Comparison of ENCODE assay signal across 15 cellular contexts in genomic region chr11:75174348-75174747, GRCh38. TPM values are rescaled to one million over a fixed set of nuclear protein-coding genes. Genes with fewer than 3 reads are reported as not detected.
DNase-seq lines count a peak whose midpoint lies in the region; ATAC-seq and TF ChIP-seq lines count a peak whose summit lies in the region.
"Had no signal": no experiment of that assay in that cellular context is flagged by ENCODE, and none has a peak within 500 bp of the region (broad histone marks: within the 10 kb centered on the region; RNA-seq: fewer than 3 reads in every experiment).

No MANE protein-coding gene starts in this region.

- intact Hi-C loops in Caco-2 (cut with micrococcal nuclease; ENCODE audit: unreplicated experiment) (no loop called here), Right ventricle myocardium superior (cut with DNase I) (no loop called here), esophagus squamous epithelium (cut with DNase I) (no loop called here)

- no peak for DNase-seq in Caco-2
- no peak for DNase-seq in T-cell
- no peak for DNase-seq in Right ventricle myocardium superior
- no peak for DNase-seq in amniotic stem cell (lab: John Stamatoyannopoulos, UW)
- DNase-seq in NCI-H2029 (lab: John Stamatoyannopoulos, UW) = no peak
- DNase-seq in activated naive CD4-positive, alpha-beta T cell treated with anti-CD3 and anti-CD28 coated beads, Interleukin-2, amount 50 U/mL, for 16 hours = no peak
- DNase-seq in esophagus squamous epithelium (lab: John Stamatoyannopoulos, UW) = no peak
- DNase-seq: H9, MM.1S had no signal

- ATAC-seq in T-cell (replicated peaks in 1 of 4) (peak in 1 of 4 experiments; percentile 5), Right ventricle myocardium superior (ENCODE audit: poor library complexity) (peak; percentile 54)

- CTCF ChIA-PET in Caco-2 (lab: Charles Lee) (interaction anchor here (1.3 to 1.6 kb wide), 3 partner anchors 30 to 34 kb away, joined by 3 to 5 read pairs (median 5); no protein-coding TSS in a partner anchor), T-cell (lab: Charles Lee) (no interaction called here)

- H3K4me3 ChIP-seq in Caco-2 (ENCODE audit: low read depth, low read length) = no peak overlapping the region
- no peak overlapping the region for H3K4me3 ChIP-seq in neuron (ENCODE audit: low read length)
- no peak overlapping the region for H3K4me3 ChIP-seq in esophagus squamous epithelium
- H3K4me3 ChIP-seq: breast epithelium, SK-N-MC had no signal

- no peak for TF ChIP-seq CTCF in Caco-2 (IDR thresholded peaks at IDR 0.05; ENCODE audit: insufficient read depth in 1 of 2, low read depth in 1 of 2, low read length in 1 of 2, severe bottlenecking in 1 of 2, unreplicated experiment in 1 of 2)
- TF ChIP-seq CTCF in esophagus squamous epithelium (IDR thresholded peaks at IDR 0.05) = no peak

- H3K9me3 Mint-ChIP-seq in Caco-2 (ENCODE audit: unreplicated experiment) (no peaks in the 10 kb centered on the region), T-cell (no peaks in the 10 kb centered on the region)
- H3K9me3 Mint-ChIP-seq: activated T-helper 2 cell treated with anti-CD3 and anti-CD28 coated beads, Interferon-gamma antibody, Interleukin-2, Interleukin-4, amounts not matched to agents 10 μg/mL and 5 μg/mL and 100 μg/mL, durations not matched to agents 14 hours and 24 hours and 36 hours; H9; stimulated activated memory B cell treated with anti-CD40 and anti-IgM and Interleukin-4, amounts not matched to agents 10 μg/mL and 1 μg/mL and 100 μg/mL, for 72 hours had no signal

- peak overlapping the region; percentile 45 for H3K27ac Mint-ChIP-seq in Caco-2 (ENCODE audit: unreplicated experiment)
- peak overlapping the region; percentile 78 to 85 for H3K27ac Mint-ChIP-seq in T-cell
- H3K27ac Mint-ChIP-seq: activated T-helper 2 cell treated with anti-CD3 and anti-CD28 coated beads, Interferon-gamma antibody, Interleukin-2, Interleukin-4, amounts not matched to agents 10 μg/mL and 5 μg/mL and 100 μg/mL, durations not matched to agents 14 hours and 24 hours and 36 hours; H9; stimulated activated memory B cell treated with anti-CD40 and anti-IgM and Interleukin-4, amounts not matched to agents 10 μg/mL and 1 μg/mL and 100 μg/mL, for 72 hours had no signal

- WGBS in esophagus squamous epithelium, 2 donors = 50 to 81% methylated on average over 3 of the region's 3 CpGs

- H3K36me3 ChIP-seq in Caco-2 (ENCODE audit: control insufficient read depth, insufficient read depth, low read length) (peaks cover 29% of the 10 kb centered on the region), neuron (ENCODE audit: insufficient read depth, low read length) (no peaks in the 10 kb centered on the region), esophagus squamous epithelium (peaks cover 0 to 19% (median 0%) of the 10 kb centered on the region in 3 donors)
- H3K36me3 ChIP-seq: breast epithelium had no signal

- no TSS peak for BruUV-seq in Caco-2 (replicated peaks; lab: Mats Ljungman, UMichigan)

- no peaks in the 10 kb centered on the region for H3K27me3 ChIP-seq in Caco-2 (replicated peaks; ENCODE audit: control insufficient read depth, insufficient read depth, low read length)
- H3K27me3 ChIP-seq in neuron (ENCODE audit: insufficient read depth, low read length) = no peaks in the 10 kb centered on the region
- no peaks in the 10 kb centered on the region for H3K27me3 ChIP-seq in esophagus squamous epithelium
- H3K27me3 ChIP-seq: breast epithelium had no signal

- POLR2A ChIA-PET in Caco-2 (lab: Charles Lee) (no interaction called here), T-cell (lab: Charles Lee) (interaction anchor here in 1 of 2 donors (0.6 kb wide), 1 partner anchor 87 kb away, joined by 3 read pairs; no protein-coding TSS in a partner anchor)

- peaks cover 31% of the 10 kb centered on the region for H3K4me1 Mint-ChIP-seq in Caco-2 (ENCODE audit: low read depth, unreplicated experiment)
- peaks cover 13 to 16% (median 15%) of the 10 kb centered on the region in 3 donors for H3K4me1 Mint-ChIP-seq in T-cell

- H3K4me3 Mint-ChIP-seq in Caco-2 (ENCODE audit: unreplicated experiment) = no peak overlapping the region
- peak overlapping the region in 1 of 3 donors; percentile 11 for H3K4me3 Mint-ChIP-seq in T-cell
- H3K4me3 Mint-ChIP-seq: H9; stimulated activated memory B cell treated with anti-CD40 and anti-IgM and Interleukin-4, amounts not matched to agents 10 μg/mL and 1 μg/mL and 100 μg/mL, for 72 hours had no signal

- TF ChIP-seq POLR2A in esophagus squamous epithelium (IDR thresholded peaks at IDR 0.05) = no peak

- H3K27me3 Mint-ChIP-seq in Caco-2 (ENCODE audit: insufficient read depth, unreplicated experiment) (no peaks in the 10 kb centered on the region), T-cell (no peaks in the 10 kb centered on the region)

- no peaks in the 10 kb centered on the region; the same call in 1 of the 2 replicates for H3K9me3 ChIP-seq in Caco-2
- H3K9me3 ChIP-seq in neuron (ENCODE audit: low read length) = no peaks in the 10 kb centered on the region
- no peaks in the 10 kb centered on the region for H3K9me3 ChIP-seq in esophagus squamous epithelium
- H3K9me3 ChIP-seq: breast epithelium had no signal

- H3K4me1 ChIP-seq in Caco-2 = peaks cover 25% of the 10 kb centered on the region
- H3K4me1 ChIP-seq in neuron (ENCODE audit: insufficient read depth, low read length) = no peaks in the 10 kb centered on the region
- peaks cover 0 to 12% (median 0%) of the 10 kb centered on the region in 3 donors for H3K4me1 ChIP-seq in esophagus squamous epithelium
- H3K4me1 ChIP-seq: breast epithelium had no signal

- peaks cover 79% of the 10 kb centered on the region for H3K36me3 Mint-ChIP-seq in Caco-2 (ENCODE audit: insufficient read depth, unreplicated experiment)
- no peaks in the 10 kb centered on the region for H3K36me3 Mint-ChIP-seq in T-cell
- H3K36me3 Mint-ChIP-seq: stimulated activated memory B cell treated with anti-CD40 and anti-IgM and Interleukin-4, amounts not matched to agents 10 μg/mL and 1 μg/mL and 100 μg/mL, for 72 hours had no signal

- H3K27ac ChIP-seq in esophagus squamous epithelium = peak overlapping the region in 2 of 4 donors; percentile 46 to 55
- H3K27ac ChIP-seq: epithelial cell of prostate, SK-N-MC had no signal

- H2AFZ ChIP-seq in neuron (ENCODE audit: low read depth, low read length) = peak overlapping the region; percentile 42

RNA-seq across cellular contexts. Expression of gene SLCO2B1, which starts 23.4 kb away (rescaled TPM):
- 231 and 277 TPM in 2 replicates for total RNA-seq in Caco-2 (2022)
- under 1 TPM in 3 of 5 donors, not detected in 2; 0.55 to 0.79 (median 0.63) TPM for total RNA-seq in T-cell
- 28.2 TPM for total RNA-seq in Right ventricle myocardium superior
- total RNA-seq in esophagus squamous epithelium = 10 to 100 TPM in 3 of 4 donors, 1 to 10 TPM in 1; 3.6 to 35.7 (median 16.1) TPM
- total RNA-seq: activated T-helper 2 cell treated with anti-CD3 and anti-CD28 coated beads, Interferon-gamma antibody, Interleukin-2, Interleukin-4, amounts not matched to agents 10 μg/mL and 5 μg/mL and 100 μg/mL, durations not matched to agents 14 hours and 24 hours and 36 hours; H9 had no signal
